23 cellular contexts compared by ENCODE assay signal in the genomic region with DNA sequence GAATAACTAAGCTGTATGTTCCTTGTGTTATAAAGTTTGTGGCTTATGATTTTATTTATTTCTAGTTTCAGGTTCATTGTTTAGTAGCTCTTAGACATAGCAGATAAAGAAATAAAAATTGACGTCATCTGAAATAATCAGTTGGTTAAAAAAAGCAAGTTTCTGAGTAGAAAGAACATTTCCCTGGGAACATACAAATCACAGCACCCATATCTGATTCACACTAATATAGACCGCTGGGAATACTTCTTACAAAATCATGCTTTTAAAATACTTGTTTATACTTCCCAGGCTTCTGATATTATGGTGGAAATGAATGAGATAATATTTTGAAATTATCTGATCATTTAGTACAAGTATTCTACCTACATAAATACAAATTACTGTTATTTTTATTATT.
"Had no signal": no experiment of that assay in that cellular context is flagged by ENCODE, and none has a peak within 500 bp of the region (broad histone marks: within the 10 kb centered on the region; RNA-seq: fewer than 3 reads in every experiment).

No MANE protein-coding gene starts in this region.

- H3K4me1 ChIP-seq: gastrocnemius medialis, lower lobe of right lung had no signal

- FAIRE-seq: colon, endothelial cell of umbilical vein, keratinocyte had no signal

- H3K36me3 ChIP-seq: esophagus muscularis mucosa, gastrocnemius medialis, heart right ventricle, lower lobe of right lung had no signal

- DNase-seq: dermis blood vessel endothelial cell; dorsolateral prefrontal cortex; effector CD4-positive, alpha-beta T cell; effector memory CD4-positive, alpha-beta T cell; foreskin fibroblast; foreskin melanocyte; gastrocnemius medialis; glutamatergic neuron; head of caudate nucleus; heart right ventricle; hippocampal formation; left colon; left ventricle myocardium superior; lower lobe of right lung; mesenchymal stem cell; mucosa of descending colon; naive B cell had no signal

- ATAC-seq: gastrocnemius medialis, left colon, left lobe of liver, lower lobe of right lung, mucosa of descending colon had no signal

- H3K27ac ChIP-seq: coronary artery, dorsolateral prefrontal cortex, esophagus muscularis mucosa, gastrocnemius medialis, heart right ventricle, lower lobe of right lung had no signal

- H3K4me3 ChIP-seq: coronary artery, dorsolateral prefrontal cortex, esophagus muscularis mucosa, gastrocnemius medialis, heart right ventricle, lower lobe of right lung, mucosa of descending colon had no signal

- H3K9me3 ChIP-seq: esophagus muscularis mucosa, gastrocnemius medialis, heart right ventricle, lower lobe of right lung, mucosa of descending colon had no signal
